ENCODE assay signal across 11 cellular contexts in genomic region chrX:115941388-115941787, GRCh38.
DNase-seq lines count a peak whose midpoint lies in the region; ATAC-seq and TF ChIP-seq lines count a peak whose summit lies in the region.
"Had no signal": no experiment of that assay in that cellular context is flagged by ENCODE, and none has a peak within 500 bp of the region (broad histone marks: within the 10 kb centered on the region; RNA-seq: fewer than 3 reads in every experiment).

No MANE protein-coding gene starts in this region.

- H4K20me1 ChIP-seq in SK-N-SH (ENCODE audit: insufficient read depth) (no peaks in the 10 kb centered on the region), PC-3 (ENCODE audit: low read length) (no peaks in the 10 kb centered on the region)

- H3K27ac ChIP-seq in SK-N-SH (ENCODE audit: low read depth in 2 of 2, low read length in 1 of 2) (peak overlapping the region in 1 of 2 experiments; percentile 65; a peak in 1 of 4 replicates), PC-3 (ENCODE audit: low read length) (no peak overlapping the region), layer of hippocampus (ENCODE audit: low read depth, low read length) (peak overlapping the region; percentile 80), substantia nigra (ENCODE audit: low read depth, low read length, poor library complexity, severe bottlenecking) (peak overlapping the region; percentile 49), body of pancreas (no peak overlapping the region)

- no peaks in the 10 kb centered on the region for H3K9me2 ChIP-seq in SK-N-SH
- no peaks in the 10 kb centered on the region for H3K9me2 ChIP-seq in PC-3 (replicated peaks; ENCODE audit: low read length)

- no peaks in the 10 kb centered on the region for H3K79me2 ChIP-seq in SK-N-SH (ENCODE audit: insufficient read depth)
- no peaks in the 10 kb centered on the region for H3K79me2 ChIP-seq in PC-3 (ENCODE audit: low read length)

- 64% methylated on average over 3 of the region's 3 CpGs for WGBS in SK-N-SH (ENCODE audit: low lambda C conversion rate)
- WGBS in body of pancreas, 2 donors = 60 to 96% methylated on average over 1 to 3 of the region's 3 CpGs

- BruUV-seq in PC-3 (replicated peaks; lab: Mats Ljungman, UMichigan) = no TSS peak

- intact Hi-C loops in PC-3 (cut with micrococcal nuclease) = loop anchor here (10.0 kb wide), 2 partner anchors 287 to 607 kb away; no protein-coding TSS in a partner anchor
- intact Hi-C loops in body of pancreas (cut with DNase I) = no loop called here

- CTCF ChIA-PET in SK-N-SH (lab: Yijun Ruan, JAX) (interaction anchor here (0.7 to 3.3 kb wide), 12 partner anchors 8 to 51 kb away, joined by 3 to 20 read pairs (median 3); no protein-coding TSS in a partner anchor), PC-3 (lab: Charles Lee) (no interaction called here)

- H3K9me3 ChIP-seq in SK-N-SH (no peaks in the 10 kb centered on the region), PC-3 (ENCODE audit: low read length) (no peaks in the 10 kb centered on the region), body of pancreas (no peaks in the 10 kb centered on the region)

- H3K4me2 ChIP-seq in SK-N-SH (0 out of 2 replicates have a peak overlapping the region, but pooled peaks have one; percentile 47), PC-3 (ENCODE audit: low read length) (peak overlapping the region; percentile 62)

- no peak for TF ChIP-seq CTCF in SK-N-SH (IDR thresholded peaks at IDR 0.05)
- TF ChIP-seq CTCF in PC-3 (conservative IDR thresholded peaks at IDR 0.05; ENCODE audit: low read depth, low read length) = no peak
- TF ChIP-seq CTCF in body of pancreas (IDR thresholded peaks at IDR 0.05) = no peak

- no peaks in the 10 kb centered on the region for H3K36me3 ChIP-seq in SK-N-SH (replicated peaks in 1 of 2; ENCODE audit: control insufficient read depth in 1 of 2, insufficient read depth in 2 of 2, low read length in 1 of 2)
- H3K36me3 ChIP-seq in PC-3 (ENCODE audit: low read depth, low read length) = no peaks in the 10 kb centered on the region
- no peaks in the 10 kb centered on the region for H3K36me3 ChIP-seq in body of pancreas (replicated peaks in 1 of 2; ENCODE audit: insufficient read depth in 1 of 2, low read depth in 2 of 2)

- no peak for TF ChIP-seq RAD21 in SK-N-SH (IDR thresholded peaks at IDR 0.05; ENCODE audit: low read length)

- H3K9ac ChIP-seq in SK-N-SH (no peak overlapping the region), PC-3 (ENCODE audit: low read length) (peak overlapping the region; percentile 52; the same call in 1 of the 2 replicates)

- POLR2A ChIA-PET in SK-N-SH (lab: Yijun Ruan, JAX) = no interaction called here
- POLR2A ChIA-PET in PC-3 (lab: Charles Lee; ENCODE audit: unreplicated experiment) = no interaction called here

- no peak for TF ChIP-seq EP300 in SK-N-SH (IDR thresholded peaks at IDR 0.05; ENCODE audit: borderline replicate concordance in 1 of 2, low read depth in 1 of 2, low read length in 1 of 2)

- H3K4me3 ChIP-seq in SK-N-SH (ENCODE audit: low read depth in 2 of 2, low read length in 1 of 2) (no peak overlapping the region), PC-3 (ENCODE audit: low read length) (no peak overlapping the region), body of pancreas (no peak overlapping the region)

- no peaks in the 10 kb centered on the region for H3K27me3 ChIP-seq in SK-N-SH (ENCODE audit: insufficient read depth)
- H3K27me3 ChIP-seq in PC-3 (ENCODE audit: low read length) = no peaks in the 10 kb centered on the region
- H3K27me3 ChIP-seq in layer of hippocampus (ENCODE audit: control insufficient read depth, insufficient read depth, low read length) = no peaks in the 10 kb centered on the region
- no peaks in the 10 kb centered on the region for H3K27me3 ChIP-seq in body of pancreas

- DNase-seq in SK-N-SH (no peak), PC-3 (no peak), substantia nigra (lab: John Stamatoyannopoulos, UW) (peak in 1 of 49 donors; percentile 1), HCEC 1CT (no peak), body of pancreas (no peak)
- DNase-seq: GF-D8, NCI-H226, SIG-M5 had no signal

- H3F3A ChIP-seq in SK-N-SH (replicated peaks; ENCODE audit: insufficient read depth) (no peaks in the 10 kb centered on the region), PC-3 (ENCODE audit: low read length, unreplicated experiment) (no peaks in the 10 kb centered on the region)

- peaks cover 0 to 4% of the 10 kb centered on the region in 2 experiments; a peak in 1 of 4 replicates for H3K4me1 ChIP-seq in SK-N-SH (ENCODE audit: control insufficient read depth in 1 of 2, insufficient read depth in 2 of 2, low read depth in 1 of 2, low read length in 1 of 2)
- H3K4me1 ChIP-seq in PC-3 (ENCODE audit: insufficient read depth, low read length) = peaks cover 5% of the 10 kb centered on the region
- peaks cover 4% of the 10 kb centered on the region for H3K4me1 ChIP-seq in body of pancreas

- H2AFZ ChIP-seq in SK-N-SH (ENCODE audit: low read depth) (no peak overlapping the region), PC-3 (ENCODE audit: low read length) (peak overlapping the region; percentile 76)

- TF ChIP-seq POLR2A in body of pancreas (IDR thresholded peaks at IDR 0.05) = no peak

- ATAC-seq in SK-N-SH treated with all-trans-retinoic acid at 6 μM for 48 hours (no peak), PC-3 (no peak), body of pancreas (no peak), GM21825 (IDR thresholded peaks at IDR 0.05; ENCODE audit: unreplicated experiment) (no peak)

TF ChIP-seq in SK-N-SH, 30 proteins besides CTCF, POLR2A, EP300 and RAD21 (continues in another document):
- TF ChIP-seq FOXM1 (IDR thresholded peaks at IDR 0.05; ENCODE audit: low read depth) = no peak
- TF ChIP-seq, protein P1, sequence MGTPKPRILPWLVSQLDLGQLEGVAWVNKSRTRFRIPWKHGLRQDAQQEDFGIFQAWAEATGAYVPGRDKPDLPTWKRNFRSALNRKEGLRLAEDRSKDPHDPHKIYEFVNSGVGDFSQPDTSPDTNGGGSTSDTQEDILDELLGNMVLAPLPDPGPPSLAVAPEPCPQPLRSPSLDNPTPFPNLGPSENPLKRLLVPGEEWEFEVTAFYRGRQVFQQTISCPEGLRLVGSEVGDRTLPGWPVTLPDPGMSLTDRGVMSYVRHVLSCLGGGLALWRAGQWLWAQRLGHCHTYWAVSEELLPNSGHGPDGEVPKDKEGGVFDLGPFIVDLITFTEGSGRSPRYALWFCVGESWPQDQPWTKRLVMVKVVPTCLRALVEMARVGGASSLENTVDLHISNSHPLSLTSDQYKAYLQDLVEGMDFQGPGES (IDR thresholded peaks at IDR 0.05; ENCODE audit: low read depth, low read length) = no peak
- no peak for TF ChIP-seq MXI1 (IDR thresholded peaks at IDR 0.05; ENCODE audit: low read depth, low read length)
- TF ChIP-seq FOSL2 (IDR thresholded peaks at IDR 0.05; ENCODE audit: borderline replicate concordance, low read depth) = no peak
- no peak for TF ChIP-seq EZH2phosphoT487 (IDR thresholded peaks at IDR 0.05; ENCODE audit: borderline replicate concordance, low read depth)
- TF ChIP-seq, protein P2, sequence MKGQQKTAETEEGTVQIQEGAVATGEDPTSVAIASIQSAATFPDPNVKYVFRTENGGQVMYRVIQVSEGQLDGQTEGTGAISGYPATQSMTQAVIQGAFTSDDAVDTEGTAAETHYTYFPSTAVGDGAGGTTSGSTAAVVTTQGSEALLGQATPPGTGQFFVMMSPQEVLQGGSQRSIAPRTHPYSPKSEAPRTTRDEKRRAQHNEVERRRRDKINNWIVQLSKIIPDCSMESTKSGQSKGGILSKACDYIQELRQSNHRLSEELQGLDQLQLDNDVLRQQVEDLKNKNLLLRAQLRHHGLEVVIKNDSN (IDR thresholded peaks at IDR 0.05; ENCODE audit: borderline replicate concordance, low read depth) = no peak
- TF ChIP-seq CHD2 (IDR thresholded peaks at IDR 0.05; ENCODE audit: low read length, partially characterized antibody) = no peak
- TF ChIP-seq, protein P3, sequence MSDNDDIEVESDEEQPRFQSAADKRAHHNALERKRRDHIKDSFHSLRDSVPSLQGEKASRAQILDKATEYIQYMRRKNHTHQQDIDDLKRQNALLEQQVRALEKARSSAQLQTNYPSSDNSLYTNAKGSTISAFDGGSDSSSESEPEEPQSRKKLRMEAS (IDR thresholded peaks at IDR 0.05; ENCODE audit: low read depth) = no peak
- no peak for TF ChIP-seq SMC3 (IDR thresholded peaks at IDR 0.05; ENCODE audit: low read depth, low read length)
- no peak for TF ChIP-seq GABPA (IDR thresholded peaks at IDR 0.05; ENCODE audit: low read depth)

TF ChIP-seq in SK-N-SH treated with all-trans-retinoic acid at 6 μM for 48 hours, 23 proteins besides CTCF, POLR2A, EP300 and RAD21 (continues in another document):
- TF ChIP-seq TOX (CRISPR knock-in tag; IDR thresholded peaks at IDR 0.05; ENCODE audit: borderline replicate concordance) (no peak), ARNTL (CRISPR knock-in tag; IDR thresholded peaks at IDR 0.05; ENCODE audit: borderline replicate concordance, low read depth) (no peak), PPARA (CRISPR knock-in tag; IDR thresholded peaks at IDR 0.05; ENCODE audit: borderline replicate concordance) (no peak), ESRRG (CRISPR knock-in tag; IDR thresholded peaks at IDR 0.05) (no peak), ZNF8 (CRISPR knock-in tag; IDR thresholded peaks at IDR 0.05) (no peak), RARB (CRISPR knock-in tag; IDR thresholded peaks at IDR 0.05) (no peak), OSR1 (CRISPR knock-in tag; IDR thresholded peaks at IDR 0.05) (no peak), BACH2 (CRISPR knock-in tag; IDR thresholded peaks at IDR 0.05; ENCODE audit: borderline replicate concordance) (no peak), GLIS3 (CRISPR knock-in tag; IDR thresholded peaks at IDR 0.05) (no peak), ZFP3 (CRISPR knock-in tag; IDR thresholded peaks at IDR 0.05) (no peak), ZNF565 (CRISPR knock-in tag; conservative IDR thresholded peaks at IDR 0.05; ENCODE audit: low read depth) (no peak)
- TF ChIP-seq, protein P4, sequence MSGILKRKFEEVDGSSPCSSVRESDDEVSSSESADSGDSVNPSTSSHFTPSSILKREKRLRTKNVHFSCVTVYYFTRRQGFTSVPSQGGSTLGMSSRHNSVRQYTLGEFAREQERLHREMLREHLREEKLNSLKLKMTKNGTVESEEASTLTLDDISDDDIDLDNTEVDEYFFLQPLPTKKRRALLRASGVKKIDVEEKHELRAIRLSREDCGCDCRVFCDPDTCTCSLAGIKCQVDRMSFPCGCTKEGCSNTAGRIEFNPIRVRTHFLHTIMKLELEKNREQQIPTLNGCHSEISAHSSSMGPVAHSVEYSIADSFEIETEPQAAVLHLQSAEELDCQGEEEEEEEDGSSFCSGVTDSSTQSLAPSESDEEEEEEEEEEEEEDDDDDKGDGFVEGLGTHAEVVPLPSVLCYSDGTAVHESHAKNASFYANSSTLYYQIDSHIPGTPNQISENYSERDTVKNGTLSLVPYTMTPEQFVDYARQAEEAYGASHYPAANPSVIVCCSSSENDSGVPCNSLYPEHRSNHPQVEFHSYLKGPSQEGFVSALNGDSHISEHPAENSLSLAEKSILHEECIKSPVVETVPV (CRISPR knock-in tag; IDR thresholded peaks at IDR 0.05) = no peak

Comparison
In these comparisons a context has a peak if more than half of its experiments do, and no peak if none do; other contexts are left out.
1. H3K27ac ChIP-seq: peak in layer of hippocampus (single experiment) and substantia nigra (single experiment); none in PC-3 (single experiment) and body of pancreas (0 of 4).